In genomic region chr17:14372905-14373559, GRCh38 we compare ENCODE assay signal across 25 cellular contexts.
DNase-seq lines count a peak whose midpoint lies in the region; ATAC-seq and TF ChIP-seq lines count a peak whose summit lies in the region.
"Had no signal": no experiment of that assay in that cellular context is flagged by ENCODE, and none has a peak within 500 bp of the region (broad histone marks: within the 10 kb centered on the region; RNA-seq: fewer than 3 reads in every experiment).

No MANE protein-coding gene starts in this region.

- H3K4me1 Mint-ChIP-seq in nephron progenitor cell, result peaks cover 53% of the 10 kb centered on the region

- no peaks in the 10 kb centered on the region for H3F3A ChIP-seq in PC-9 (ENCODE audit: insufficient read depth, low read depth)

- POLR2A ChIA-PET in OCI-LY7 (lab: Charles Lee), result no interaction called here
- POLR2A ChIA-PET in PC-9 (lab: Charles Lee; ENCODE audit: unreplicated experiment), result no interaction called here

- intact Hi-C loops in OCI-LY7 (cut with micrococcal nuclease; ENCODE audit: unreplicated experiment), result no loop called here
- intact Hi-C loops in PC-9 (cut with micrococcal nuclease; ENCODE audit: unreplicated experiment), result no loop called here

- H2AFZ ChIP-seq in OCI-LY7 (ENCODE audit: low read length) (peak overlapping the region; percentile 69), PC-9 (no peak overlapping the region)

- H3K4me1 ChIP-seq in BLaER1 (peaks cover 13% of the 10 kb centered on the region), OCI-LY7 (ENCODE audit: insufficient read depth, low read length, poor library complexity, severe bottlenecking) (peaks cover 4% of the 10 kb centered on the region), PC-9 (replicated peaks; ENCODE audit: insufficient read depth) (no peaks in the 10 kb centered on the region)
- H3K4me1 ChIP-seq: breast epithelium, suprapubic skin had no signal

- H3K9me2 ChIP-seq in OCI-LY7 (ENCODE audit: insufficient read depth, low read length) (no peaks in the 10 kb centered on the region), PC-9 (ENCODE audit: insufficient read depth) (no peaks in the 10 kb centered on the region)

- no peaks in the 10 kb centered on the region for H4K20me1 ChIP-seq in BLaER1
- no peaks in the 10 kb centered on the region for H4K20me1 ChIP-seq in OCI-LY7 (ENCODE audit: insufficient read depth, low read length)
- no peaks in the 10 kb centered on the region for H4K20me1 ChIP-seq in PC-9 (ENCODE audit: insufficient read depth)

- TF ChIP-seq CTCF in OCI-LY7 (conservative IDR thresholded peaks at IDR 0.05; ENCODE audit: low read length), result no peak
- TF ChIP-seq CTCF in nephron progenitor cell (IDR thresholded peaks at IDR 0.05), result no peak
- no peak for TF ChIP-seq CTCF in PC-9 (conservative IDR thresholded peaks at IDR 0.05)

- no peaks in the 10 kb centered on the region for H3K27me3 Mint-ChIP-seq in nephron progenitor cell (ENCODE audit: low read depth, poor library complexity)
- H3K27me3 Mint-ChIP-seq: dendritic cell treated with granulocyte-macrophage colony-stimulating factor and Interleukin-4, amounts not matched to agents 40 ng/mL and 50 ng/mL, for 4 days had no signal

- no peaks in the 10 kb centered on the region for H3K27me3 ChIP-seq in BLaER1
- H3K27me3 ChIP-seq in PC-9 (ENCODE audit: insufficient read depth, low read depth), result no peaks in the 10 kb centered on the region; the same call in 1 of the 2 replicates
- H3K27me3 ChIP-seq: breast epithelium, MG63, SJSA1, suprapubic skin had no signal

- peak overlapping the region; percentile 70 for H3K27ac Mint-ChIP-seq in nephron progenitor cell
- H3K27ac Mint-ChIP-seq: dendritic cell treated with granulocyte-macrophage colony-stimulating factor and Interleukin-4, amounts not matched to agents 40 ng/mL and 50 ng/mL, for 4 days; HFFc6; T-helper 17 cell had no signal

- H3K4me3 ChIP-seq in BLaER1 (no peak overlapping the region), OCI-LY7 (ENCODE audit: low read depth, low read length, poor library complexity, severe bottlenecking) (no peak overlapping the region), PC-9 (no peak overlapping the region)
- H3K4me3 ChIP-seq: breast epithelium, MG63, SJSA1, suprapubic skin had no signal

- H3K4me3 Mint-ChIP-seq in nephron progenitor cell, result peak overlapping the region; percentile 56
- H3K4me3 Mint-ChIP-seq: dendritic cell treated with granulocyte-macrophage colony-stimulating factor and Interleukin-4, amounts not matched to agents 40 ng/mL and 50 ng/mL, for 4 days; HFFc6; T-helper 17 cell had no signal

- no peak for DNase-seq in OCI-LY7 (ENCODE audit: low spot score)
- peak; percentile 21 for DNase-seq in iPS-NIHi11 (ENCODE audit: low spot score)
- DNase-seq in nephron progenitor cell, result peak; percentile 35
- no peak for DNase-seq in NCI-H774 (lab: John Stamatoyannopoulos, UW)
- no peak for DNase-seq in PC-9
- DNase-seq: activated CD4-positive, alpha-beta T cell treated with anti-CD3 and anti-CD28 coated beads, Interleukin-2, amount 50 U/mL, for 48 hours; activated gamma-delta T cell; foreskin fibroblast; HFFc6; hypothalamus; MG63; NCI-H146; NCI-H2171 treated with DMSO at 0.1 percent for 48 hours; occipital lobe; right cardiac atrium; T-helper 17 cell; WERI-Rb-1 had no signal

- BruUV-seq in OCI-LY7 (replicated peaks; lab: Mats Ljungman, UMichigan) (no TSS peak), PC-9 (replicated peaks; lab: Mats Ljungman, UMichigan) (no TSS peak)

- H3K36me3 Mint-ChIP-seq in nephron progenitor cell (ENCODE audit: low read depth), result no peaks in the 10 kb centered on the region

- H3K27ac ChIP-seq in BLaER1 (peak overlapping the region; percentile 19; the same call in 1 of the 2 replicates), OCI-LY7 (ENCODE audit: low read depth, low read length, poor library complexity, severe bottlenecking) (no peak overlapping the region), PC-9 (no peak overlapping the region)
- H3K27ac ChIP-seq: breast epithelium, epithelial cell of prostate, SJSA1, suprapubic skin, WERI-Rb-1 had no signal

- H3K9ac ChIP-seq in BLaER1, result no peak overlapping the region; the same call in 1 of the 2 replicates

- no peaks in the 10 kb centered on the region for H3K79me2 ChIP-seq in OCI-LY7 (ENCODE audit: insufficient read depth, low read depth, low read length)
- H3K79me2 ChIP-seq in PC-9 (ENCODE audit: low read depth), result no peaks in the 10 kb centered on the region

- no peaks in the 10 kb centered on the region for H3K9me3 ChIP-seq in BLaER1
- no peaks in the 10 kb centered on the region for H3K9me3 ChIP-seq in OCI-LY7 (ENCODE audit: low read length)
- H3K9me3 ChIP-seq in PC-9 (ENCODE audit: insufficient read depth, low read depth), result no peaks in the 10 kb centered on the region
- H3K9me3 ChIP-seq: breast epithelium, MG63, SJSA1, suprapubic skin had no signal

- H3K36me3 ChIP-seq in BLaER1 (no peaks in the 10 kb centered on the region), OCI-LY7 (ENCODE audit: insufficient read depth, low read length) (no peaks in the 10 kb centered on the region), PC-9 (ENCODE audit: low read depth) (no peaks in the 10 kb centered on the region)
- H3K36me3 ChIP-seq: breast epithelium, MG63, SJSA1, suprapubic skin, WERI-Rb-1 had no signal

- CTCF ChIA-PET in OCI-LY7 (lab: Charles Lee; ENCODE audit: unreplicated experiment), result no interaction called here
- CTCF ChIA-PET in PC-9 (lab: Charles Lee), result no interaction called here

- ATAC-seq in GM18868 (IDR thresholded peaks at IDR 0.05; ENCODE audit: unreplicated experiment), result no peak
- no peak for ATAC-seq in GM19023 (IDR thresholded peaks at IDR 0.05; ENCODE audit: unreplicated experiment)
- ATAC-seq: right cardiac atrium, T-helper 17 cell had no signal

- H3K9me3 Mint-ChIP-seq in nephron progenitor cell, result no peaks in the 10 kb centered on the region
- H3K9me3 Mint-ChIP-seq: dendritic cell treated with granulocyte-macrophage colony-stimulating factor and Interleukin-4, amounts not matched to agents 40 ng/mL and 50 ng/mL, for 4 days; HFFc6 had no signal

- peak overlapping the region; percentile 13 for H3K4me2 ChIP-seq in BLaER1
- 0 out of 2 replicates have a peak overlapping the region, but pooled peaks have one; percentile 20 for H3K4me2 ChIP-seq in OCI-LY7 (ENCODE audit: low read length)
- H3K4me2 ChIP-seq in PC-9, result no peak overlapping the region

Comparison
In these comparisons a context has a peak if more than half of its experiments do, and no peak if none do; other contexts are left out.
1. DNase-seq: peak in iPS-NIHi11 (single experiment) and nephron progenitor cell (single experiment); none in OCI-LY7 (single experiment), NCI-H774 (single experiment) and PC-9 (0 of 2).